20 cellular contexts compared by ENCODE assay signal in genomic region chr17:40986920-40987319, GRCh38. TPM values are rescaled to one million over a fixed set of nuclear protein-coding genes. Genes with fewer than 3 reads are reported as not detected.
DNase-seq lines count a peak whose midpoint lies in the region; ATAC-seq, FAIRE-seq and TF ChIP-seq lines count a peak whose summit lies in the region.
"Had no signal": no experiment of that assay in that cellular context is flagged by ENCODE, and none has a peak within 500 bp of the region (broad histone marks: within the 10 kb centered on the region; RNA-seq: fewer than 3 reads in every experiment).

No MANE protein-coding gene starts in this region.

- DNase-seq in MM.1S, result no peak
- DNase-seq in K562 (ENCODE audit: extremely low read depth in 1 of 4, low spot score in 3 of 4), result no peak
- DNase-seq in nephron progenitor cell, result no peak
- DNase-seq in RKO (ENCODE audit: low spot score), result no peak
- no peak for DNase-seq in NCI-H1436 (lab: John Stamatoyannopoulos, UW)
- no peak for DNase-seq in NCI-H2107 (lab: John Stamatoyannopoulos, UW)
- DNase-seq: CD4-positive, alpha-beta T cell; COR-L47; DMS 273 treated with DMSO at 0.1 percent for 48 hours; DMS79 treated with DMSO at 0.1 percent for 48 hours; NCI-H1092 treated with DMSO at 0.1 percent for 48 hours; NCI-H2029 treated with DMSO at 0.1 percent for 48 hours; NCI-H774; NK-92 treated with Interleukin-12 subunit alpha and Interleukin-12 subunit beta, amount 100 ng/mL, for 24 hours; Right ventricle myocardium superior had no signal

- POLR2A ChIA-PET in K562 (lab: Yijun Ruan, JAX), result interaction anchor here (1.0 kb wide), 1 partner anchor 8 kb away, joined by 3 read pairs; no protein-coding TSS in a partner anchor

- H3K4me1 Mint-ChIP-seq in nephron progenitor cell, result peaks cover 34% of the 10 kb centered on the region

- no peak for TF ChIP-seq POLR2A in K562 (conservative IDR thresholded peaks at IDR 0.05)

- H2AFZ ChIP-seq in MM.1S (ENCODE audit: low read length) (0 out of 2 replicates have a peak overlapping the region, but pooled peaks have one; percentile 9), K562 (ENCODE audit: low read depth, low read length) (no peak overlapping the region)

- H3K27ac ChIP-seq in MM.1S (ENCODE audit: low read length) (no peak overlapping the region), K562 (ENCODE audit: extremely low read depth, low read depth, low read length) (no peak overlapping the region)
- H3K27ac ChIP-seq: BLaER1 had no signal

- H4K20me1 ChIP-seq in MM.1S (ENCODE audit: insufficient read depth, low read length) (no peaks in the 10 kb centered on the region), K562 (replicated peaks; ENCODE audit: control insufficient read depth, insufficient read depth, low read length) (no peaks in the 10 kb centered on the region)
- H4K20me1 ChIP-seq: BLaER1 had no signal

- H3K27me3 Mint-ChIP-seq in nephron progenitor cell (ENCODE audit: low read depth, poor library complexity), result peaks cover 6% of the 10 kb centered on the region

- peak overlapping the region; percentile 47 for H3K27ac Mint-ChIP-seq in nephron progenitor cell
- H3K27ac Mint-ChIP-seq: CD4-positive, alpha-beta T cell had no signal

- H3K9me1 ChIP-seq in K562 (ENCODE audit: control insufficient read depth, insufficient read depth, low read length), result no peaks in the 10 kb centered on the region

- no peak for TF ChIP-seq CTCF in MM.1S (IDR thresholded peaks at IDR 0.05; ENCODE audit: low read length)
- TF ChIP-seq CTCF in K562 (IDR thresholded peaks at IDR 0.05 in 2 of 3, conservative IDR thresholded peaks at IDR 0.05 in 1 of 3; ENCODE audit: insufficient read depth in 2 of 3, low read depth in 1 of 3, low read length in 3 of 3), result no peak
- no peak for TF ChIP-seq CTCF in nephron progenitor cell (IDR thresholded peaks at IDR 0.05)

- H3K79me2 ChIP-seq in MM.1S (ENCODE audit: low read length) (no peaks in the 10 kb centered on the region), K562 (ENCODE audit: control insufficient read depth, insufficient read depth, low read length) (no peaks in the 10 kb centered on the region)

- TF ChIP-seq EP300 in K562 (IDR thresholded peaks at IDR 0.05; ENCODE audit: low read length), result no peak

- H3K9me3 ChIP-seq in MM.1S (replicated peaks; ENCODE audit: insufficient read depth, low read length) (no peaks in the 10 kb centered on the region), K562 (replicated peaks; ENCODE audit: control insufficient read depth, insufficient read depth, low read depth, low read length) (no peaks in the 10 kb centered on the region)
- H3K9me3 ChIP-seq: BLaER1 had no signal

- no peak overlapping the region for H3K9ac ChIP-seq in MM.1S (ENCODE audit: low read length)
- H3K9ac ChIP-seq in K562 (ENCODE audit: insufficient read depth in 1 of 2, low read depth in 2 of 2, low read length in 2 of 2), result no peak overlapping the region
- H3K9ac ChIP-seq: BLaER1 had no signal

- no peaks in the 10 kb centered on the region for H3K36me3 ChIP-seq in MM.1S (replicated peaks; ENCODE audit: insufficient read depth, low read length)
- H3K36me3 ChIP-seq in K562 (ENCODE audit: control insufficient read depth, insufficient read depth, low read length), result no peaks in the 10 kb centered on the region
- H3K36me3 ChIP-seq: BLaER1 had no signal

- intact Hi-C loops in K562 (cut with micrococcal nuclease), result no loop called here

- WGBS in K562 (ENCODE audit: insufficient coverage, low coverage, missing lambda C conversion rate), result under 1% methylated on average over 8 of the region's 8 CpGs

- peaks cover 11% of the 10 kb centered on the region for H3K9me3 Mint-ChIP-seq in nephron progenitor cell
- H3K9me3 Mint-ChIP-seq: CD4-positive, alpha-beta T cell had no signal

- peak; percentile 57 for FAIRE-seq in K562 (lab: Jason Lieb, UNC)

- no peak for ATAC-seq in K562

- no peaks in the 10 kb centered on the region for H3K4me1 ChIP-seq in MM.1S (ENCODE audit: low read length)
- no peaks in the 10 kb centered on the region for H3K4me1 ChIP-seq in K562 (replicated peaks in 1 of 2; ENCODE audit: control insufficient read depth in 2 of 2, insufficient read depth in 2 of 2, low read length in 2 of 2)
- H3K4me1 ChIP-seq: BLaER1 had no signal

- TF ChIP-seq RAD21 in K562 (CRISPR knock-in tag; conservative IDR thresholded peaks at IDR 0.05 in 1 of 2, IDR thresholded peaks at IDR 0.05 in 1 of 2), result no peak

- H3K36me3 Mint-ChIP-seq in nephron progenitor cell (ENCODE audit: low read depth), result no peaks in the 10 kb centered on the region

- H3F3A ChIP-seq in MM.1S (ENCODE audit: insufficient read depth, low read length), result no peaks in the 10 kb centered on the region

- no TSS peak for BruUV-seq in K562 (replicated peaks; lab: Mats Ljungman, UMichigan)

- H3K4me3 Mint-ChIP-seq in nephron progenitor cell, result no peak overlapping the region
- H3K4me3 Mint-ChIP-seq: CD4-positive, alpha-beta T cell had no signal

- CTCF ChIA-PET in K562 (lab: Yijun Ruan, JAX; ENCODE audit: low intra/inter-chr PET ratio), result no interaction called here

- H3K4me2 ChIP-seq in MM.1S (ENCODE audit: low read depth, low read length), result no peak overlapping the region
- no peak overlapping the region for H3K4me2 ChIP-seq in K562 (ENCODE audit: insufficient read depth, low read length)
- H3K4me2 ChIP-seq: BLaER1 had no signal

- in situ Hi-C loops in K562 (cut with MboI), result no loop called here

- H3K9me2 ChIP-seq in MM.1S (replicated peaks; ENCODE audit: insufficient read depth, low read length), result no peaks in the 10 kb centered on the region

- H3K4me3 ChIP-seq in MM.1S (ENCODE audit: low read length), result no peak overlapping the region
- H3K4me3 ChIP-seq in K562, result no peak overlapping the region
- H3K4me3 ChIP-seq: BLaER1 had no signal

- no peaks in the 10 kb centered on the region; the same call in 1 of the 2 replicates for H3K27me3 ChIP-seq in MM.1S (replicated peaks; ENCODE audit: insufficient read depth, low read length)
- H3K27me3 ChIP-seq in K562 (ENCODE audit: control insufficient read depth in 2 of 2, insufficient read depth in 2 of 2, low read length in 2 of 2), result peaks cover 0 to 15% of the 10 kb centered on the region in 2 experiments; a peak in 3 of 5 replicates
- H3K27me3 ChIP-seq: BLaER1 had no signal

RNA-seq across cellular contexts. Expression of gene KRT40, which starts 2.8 kb away (rescaled TPM):
- total RNA-seq in K562 (2011; cell fraction: chromatin; rRNA removed; ENCODE audit: low replicate concordance), result not detected in 2 replicates
- not detected in 2 replicates for total RNA-seq in K562 (2011; cell fraction: nucleolus; rRNA removed)
- total RNA-seq in K562 (2011; cell fraction: nucleoplasm; rRNA removed), result not detected in 2 replicates
- total RNA-seq in K562 (2014; rRNA removed), result not detected in 2 replicates
- total RNA-seq in K562 (2014; rRNA removed; fragmentation: Illumina TruSeq; extraction: Trizol), result not detected in 2 replicates
- not detected in 2 replicates for total RNA-seq in K562 (2015; rRNA removed; fragmentation: Illumina TruSeq; extraction: Trizol)
- total RNA-seq in K562 (2021), result not detected in 2 replicates
- polyA plus RNA-seq in K562 (2011; rRNA removed), result not detected in 2 replicates
- polyA plus RNA-seq in K562 (2011; cell fraction: cytosol; rRNA removed), result not detected in 2 replicates
- not detected in 2 replicates for polyA plus RNA-seq in K562 (2011; cell fraction: nucleus; rRNA removed)
- polyA plus RNA-seq in K562 (2012), result not detected in 2 replicates
- polyA plus RNA-seq in K562 (2014; fragmentation: Illumina TruSeq; extraction: Trizol), result not detected in 2 replicates
- polyA plus RNA-seq in K562 (2014; fragmentation: Nextera tagmentation; extraction: Ambion mirVana), result not detected
- polyA plus RNA-seq in K562 (2014; rRNA removed), result not detected in 2 replicates
- polyA minus RNA-seq in K562 (2011; rRNA and poly(A)+ RNA removed), result not detected in 2 replicates
- polyA minus RNA-seq in K562 (2011; cell fraction: cytosol; rRNA and poly(A)+ RNA removed), result not detected in 2 replicates
- polyA minus RNA-seq in K562 (2011; cell fraction: nucleus; rRNA and poly(A)+ RNA removed), result not detected in 2 replicates
- total RNA-seq: CD4-positive, alpha-beta T cell; LHCN-M2; NCI-H460; Right ventricle myocardium superior; SK-MEL-5; T-helper 1 cell treated with Interleukin-12 subunit alpha and Interleukin-12 subunit beta and Interleukin-4 antibody, amounts not matched to agents 30 ng/mL and 1 ng/mL, for 36 hours had no signal

RNA-seq across cellular contexts. Expression of gene KRTAP3-3, which starts 7.0 kb away (rescaled TPM):
- not detected in 2 replicates for total RNA-seq in K562 (2011; cell fraction: chromatin; rRNA removed; ENCODE audit: low replicate concordance)
- not detected in 2 replicates for total RNA-seq in K562 (2011; cell fraction: nucleolus; rRNA removed)
- total RNA-seq in K562 (2011; cell fraction: nucleoplasm; rRNA removed), result not detected in 2 replicates
- not detected in 2 replicates for total RNA-seq in K562 (2014; rRNA removed)
- total RNA-seq in K562 (2014; rRNA removed; fragmentation: Illumina TruSeq; extraction: Trizol), result not detected in 2 replicates
- not detected in 2 replicates for total RNA-seq in K562 (2015; rRNA removed; fragmentation: Illumina TruSeq; extraction: Trizol)
- total RNA-seq in K562 (2021), result not detected in 2 replicates
- not detected in 2 replicates for polyA plus RNA-seq in K562 (2011; rRNA removed)
- not detected in 2 replicates for polyA plus RNA-seq in K562 (2011; cell fraction: cytosol; rRNA removed)
- polyA plus RNA-seq in K562 (2011; cell fraction: nucleus; rRNA removed), result not detected in 2 replicates
- not detected in 2 replicates for polyA plus RNA-seq in K562 (2012)
- not detected in 2 replicates for polyA plus RNA-seq in K562 (2014; fragmentation: Illumina TruSeq; extraction: Trizol)
- not detected for polyA plus RNA-seq in K562 (2014; fragmentation: Nextera tagmentation; extraction: Ambion mirVana)
- polyA plus RNA-seq in K562 (2014; rRNA removed), result not detected in 2 replicates
- polyA minus RNA-seq in K562 (2011; rRNA and poly(A)+ RNA removed), result not detected in 2 replicates
- polyA minus RNA-seq in K562 (2011; cell fraction: cytosol; rRNA and poly(A)+ RNA removed), result not detected in 2 replicates
- polyA minus RNA-seq in K562 (2011; cell fraction: nucleus; rRNA and poly(A)+ RNA removed), result not detected in 2 replicates
- total RNA-seq: CD4-positive, alpha-beta T cell; LHCN-M2; NCI-H460; Right ventricle myocardium superior; SK-MEL-5; T-helper 1 cell treated with Interleukin-12 subunit alpha and Interleukin-12 subunit beta and Interleukin-4 antibody, amounts not matched to agents 30 ng/mL and 1 ng/mL, for 36 hours had no signal

RNA-seq across cellular contexts. Expression of gene KRTAP3-2, which starts 12.8 kb away (rescaled TPM):
- total RNA-seq in K562 (2011; cell fraction: chromatin; rRNA removed; ENCODE audit: low replicate concordance), result not detected in 2 replicates
- total RNA-seq in K562 (2011; cell fraction: nucleolus; rRNA removed), result not detected in 2 replicates
- total RNA-seq in K562 (2011; cell fraction: nucleoplasm; rRNA removed), result not detected in 2 replicates
- not detected in 2 replicates for total RNA-seq in K562 (2014; rRNA removed)
- total RNA-seq in K562 (2014; rRNA removed; fragmentation: Illumina TruSeq; extraction: Trizol), result not detected in 2 replicates
- total RNA-seq in K562 (2015; rRNA removed; fragmentation: Illumina TruSeq; extraction: Trizol), result not detected in 2 replicates
- total RNA-seq in K562 (2021), result not detected in 2 replicates
- polyA plus RNA-seq in K562 (2011; rRNA removed), result not detected in 2 replicates
- polyA plus RNA-seq in K562 (2011; cell fraction: cytosol; rRNA removed), result not detected in 2 replicates
- not detected in 2 replicates for polyA plus RNA-seq in K562 (2011; cell fraction: nucleus; rRNA removed)
- polyA plus RNA-seq in K562 (2012), result not detected in 2 replicates
- not detected in 2 replicates for polyA plus RNA-seq in K562 (2014; fragmentation: Illumina TruSeq; extraction: Trizol)
- not detected for polyA plus RNA-seq in K562 (2014; fragmentation: Nextera tagmentation; extraction: Ambion mirVana)
- polyA plus RNA-seq in K562 (2014; rRNA removed), result not detected in 2 replicates
- polyA minus RNA-seq in K562 (2011; rRNA and poly(A)+ RNA removed), result not detected in 2 replicates
- polyA minus RNA-seq in K562 (2011; cell fraction: cytosol; rRNA and poly(A)+ RNA removed), result not detected in 2 replicates
- polyA minus RNA-seq in K562 (2011; cell fraction: nucleus; rRNA and poly(A)+ RNA removed), result not detected in 2 replicates
- total RNA-seq: CD4-positive, alpha-beta T cell; LHCN-M2; NCI-H460; Right ventricle myocardium superior; SK-MEL-5; T-helper 1 cell treated with Interleukin-12 subunit alpha and Interleukin-12 subunit beta and Interleukin-4 antibody, amounts not matched to agents 30 ng/mL and 1 ng/mL, for 36 hours had no signal

RNA-seq across cellular contexts. Expression of gene KRT39, which starts 20.2 kb away (rescaled TPM):
- total RNA-seq in K562 (2011; cell fraction: chromatin; rRNA removed; ENCODE audit: low replicate concordance), result not detected in 2 replicates
- not detected in 2 replicates for total RNA-seq in K562 (2011; cell fraction: nucleolus; rRNA removed)
- total RNA-seq in K562 (2011; cell fraction: nucleoplasm; rRNA removed), result not detected in 2 replicates
- not detected in 2 replicates for total RNA-seq in K562 (2014; rRNA removed)
- not detected in 2 replicates for total RNA-seq in K562 (2014; rRNA removed; fragmentation: Illumina TruSeq; extraction: Trizol)
- total RNA-seq in K562 (2015; rRNA removed; fragmentation: Illumina TruSeq; extraction: Trizol), result not detected in 2 replicates
- total RNA-seq in K562 (2021), result not detected in 2 replicates
- not detected in 2 replicates for polyA plus RNA-seq in K562 (2011; rRNA removed)
- not detected in 2 replicates for polyA plus RNA-seq in K562 (2011; cell fraction: cytosol; rRNA removed)
- not detected in 2 replicates for polyA plus RNA-seq in K562 (2011; cell fraction: nucleus; rRNA removed)
- not detected in 2 replicates for polyA plus RNA-seq in K562 (2012)
- not detected in 2 replicates for polyA plus RNA-seq in K562 (2014; fragmentation: Illumina TruSeq; extraction: Trizol)
- not detected for polyA plus RNA-seq in K562 (2014; fragmentation: Nextera tagmentation; extraction: Ambion mirVana)
- polyA plus RNA-seq in K562 (2014; rRNA removed), result not detected in 2 replicates
- not detected in 2 replicates for polyA minus RNA-seq in K562 (2011; rRNA and poly(A)+ RNA removed)
- not detected in 2 replicates for polyA minus RNA-seq in K562 (2011; cell fraction: cytosol; rRNA and poly(A)+ RNA removed)
- polyA minus RNA-seq in K562 (2011; cell fraction: nucleus; rRNA and poly(A)+ RNA removed), result not detected in 2 replicates
- total RNA-seq: CD4-positive, alpha-beta T cell; LHCN-M2; NCI-H460; Right ventricle myocardium superior; SK-MEL-5; T-helper 1 cell treated with Interleukin-12 subunit alpha and Interleukin-12 subunit beta and Interleukin-4 antibody, amounts not matched to agents 30 ng/mL and 1 ng/mL, for 36 hours had no signal

RNA-seq across cellular contexts. Expression of gene KRTAP3-1, which starts 22.0 kb away (rescaled TPM):
- not detected in 2 replicates for total RNA-seq in K562 (2011; cell fraction: chromatin; rRNA removed; ENCODE audit: low replicate concordance)
- not detected in 2 replicates for total RNA-seq in K562 (2011; cell fraction: nucleolus; rRNA removed)
- total RNA-seq in K562 (2011; cell fraction: nucleoplasm; rRNA removed), result not detected in 2 replicates
- total RNA-seq in K562 (2014; rRNA removed), result not detected in 2 replicates
- total RNA-seq in K562 (2014; rRNA removed; fragmentation: Illumina TruSeq; extraction: Trizol), result not detected in 2 replicates
- total RNA-seq in K562 (2015; rRNA removed; fragmentation: Illumina TruSeq; extraction: Trizol), result not detected in 2 replicates
- total RNA-seq in K562 (2021), result not detected in 2 replicates
- not detected in 2 replicates for polyA plus RNA-seq in K562 (2011; rRNA removed)
- polyA plus RNA-seq in K562 (2011; cell fraction: cytosol; rRNA removed), result not detected in 2 replicates
- not detected in 2 replicates for polyA plus RNA-seq in K562 (2011; cell fraction: nucleus; rRNA removed)
- polyA plus RNA-seq in K562 (2012), result not detected in 2 replicates
- not detected in 2 replicates for polyA plus RNA-seq in K562 (2014; fragmentation: Illumina TruSeq; extraction: Trizol)
- not detected for polyA plus RNA-seq in K562 (2014; fragmentation: Nextera tagmentation; extraction: Ambion mirVana)
- polyA plus RNA-seq in K562 (2014; rRNA removed), result not detected in 2 replicates
- not detected in 2 replicates for polyA minus RNA-seq in K562 (2011; rRNA and poly(A)+ RNA removed)
- not detected in 2 replicates for polyA minus RNA-seq in K562 (2011; cell fraction: cytosol; rRNA and poly(A)+ RNA removed)
- not detected in 2 replicates for polyA minus RNA-seq in K562 (2011; cell fraction: nucleus; rRNA and poly(A)+ RNA removed)
- total RNA-seq: CD4-positive, alpha-beta T cell; LHCN-M2; NCI-H460; Right ventricle myocardium superior; SK-MEL-5; T-helper 1 cell treated with Interleukin-12 subunit alpha and Interleukin-12 subunit beta and Interleukin-4 antibody, amounts not matched to agents 30 ng/mL and 1 ng/mL, for 36 hours had no signal
